16 cellular contexts compared by ENCODE assay signal in genomic region chr19:58364127-58364526, GRCh38. TPM values are rescaled to one million over a fixed set of nuclear protein-coding genes. Genes with fewer than 3 reads are reported as not detected.
DNase-seq lines count a peak whose midpoint lies in the region; ATAC-seq and TF ChIP-seq lines count a peak whose summit lies in the region.
"Had no signal": no experiment of that assay in that cellular context is flagged by ENCODE, and none has a peak within 500 bp of the region (broad histone marks: within the 10 kb centered on the region; RNA-seq: fewer than 3 reads in every experiment).

No MANE protein-coding gene starts in this region.

- peaks cover 15% of the 10 kb centered on the region for H3K4me1 Mint-ChIP-seq in central memory CD8-positive, alpha-beta T cell

- H3K4me3 ChIP-seq in IMR-90 (ENCODE audit: insufficient read depth, low read depth, low read length) (no peak overlapping the region), prostate gland (no peak overlapping the region)

- no peaks in the 10 kb centered on the region for H3K27me3 ChIP-seq in IMR-90 (ENCODE audit: control insufficient read depth, insufficient read depth, low read length)
- H3K27me3 ChIP-seq in prostate gland (replicated peaks; ENCODE audit: insufficient read depth), result no peaks in the 10 kb centered on the region

- no peak overlapping the region for H2BK20ac ChIP-seq in IMR-90 (ENCODE audit: low read depth, low read length)

- no peak overlapping the region for H2BK120ac ChIP-seq in IMR-90 (ENCODE audit: low read depth, low read length)

- POLR2A ChIA-PET in IMR-90 (lab: Charles Lee; ENCODE audit: unreplicated experiment), result no interaction called here

- no peak overlapping the region for H3K27ac Mint-ChIP-seq in central memory CD8-positive, alpha-beta T cell (ENCODE audit: low read depth)

- in situ Hi-C loops in IMR-90 (cut with MboI; ENCODE audit: low sequenced_read_pairs), result no loop called here

- H4K20me1 ChIP-seq in IMR-90 (ENCODE audit: insufficient read depth, low read length), result no peaks in the 10 kb centered on the region

- H3K4ac ChIP-seq in IMR-90 (ENCODE audit: low read depth, low read length), result no peak overlapping the region

- H2AK9ac ChIP-seq in IMR-90 (replicated peaks; ENCODE audit: low read depth, low read length, poor library complexity), result no peak overlapping the region

- peak overlapping the region; percentile 16 for H3K4me3 Mint-ChIP-seq in central memory CD8-positive, alpha-beta T cell

- H3K27me3 Mint-ChIP-seq in central memory CD8-positive, alpha-beta T cell, result no peaks in the 10 kb centered on the region
- H3K27me3 Mint-ChIP-seq: CD4-positive, alpha-beta memory T cell had no signal

- dilution Hi-C loops in IMR-90 (cut with HindIII; ENCODE audit: low sequenced_read_pairs, unreplicated experiment), result no loop called here

- H3K27ac ChIP-seq in 22Rv1, result 0 out of 2 replicates have a peak overlapping the region, but pooled peaks have one; percentile 99
- H3K27ac ChIP-seq in IMR-90 (ENCODE audit: insufficient read depth, low read length), result no peak overlapping the region
- no peak overlapping the region for H3K27ac ChIP-seq in prostate gland

- H3K36me3 Mint-ChIP-seq in central memory CD8-positive, alpha-beta T cell (ENCODE audit: insufficient read depth), result peaks cover 16% of the 10 kb centered on the region

- H4K91ac ChIP-seq in IMR-90 (ENCODE audit: insufficient read depth, low read depth, low read length), result no peak overlapping the region

- peaks cover 0 to 3% of the 10 kb centered on the region in 2 experiments; a peak in 2 of 4 replicates for H3K79me1 ChIP-seq in IMR-90 (ENCODE audit: low read depth in 1 of 2, low read length in 2 of 2)

- H4K8ac ChIP-seq in IMR-90 (ENCODE audit: low read depth in 2 of 2, low read length in 2 of 2), result no peak overlapping the region

- H3K14ac ChIP-seq in IMR-90 (replicated peaks; ENCODE audit: low read depth, low read length), result no peak overlapping the region

- H3K36me3 ChIP-seq in IMR-90 (ENCODE audit: control insufficient read depth, insufficient read depth, low read length) (no peaks in the 10 kb centered on the region), prostate gland (no peaks in the 10 kb centered on the region)

- TF ChIP-seq POLR2A in IMR-90 (IDR thresholded peaks at IDR 0.05; ENCODE audit: low read depth, low read length), result no peak
- no peak for TF ChIP-seq POLR2A in prostate gland (IDR thresholded peaks at IDR 0.05)

- H3K9ac ChIP-seq in IMR-90 (ENCODE audit: low read depth, low read length), result no peak overlapping the region
- H3K9ac ChIP-seq: SK-N-SH had no signal

- no peak overlapping the region for H2BK5ac ChIP-seq in IMR-90 (ENCODE audit: low read depth, low read length, poor library complexity, severe bottlenecking)

- 100% methylated on average over 2 of the region's 5 CpGs; no CpG with 5 or more reads in 1 of the 2 experiments for WGBS in IMR-90 (ENCODE audit: extremely low coverage in 2 of 2, insufficient read length in 1 of 2), 2 experiments
- WGBS in prostate gland, result 89% methylated on average over 5 of the region's 5 CpGs

- H3K9me3 ChIP-seq in IMR-90 (ENCODE audit: control insufficient read depth, insufficient read depth, low read length) (peaks cover 3% of the 10 kb centered on the region; the same call in 1 of the 2 replicates), prostate gland (no peaks in the 10 kb centered on the region)
- H3K9me3 ChIP-seq: SK-N-SH had no signal

- H2BK15ac ChIP-seq in IMR-90 (ENCODE audit: low read depth, low read length), result no peak overlapping the region

- TF ChIP-seq RAD21 in IMR-90 (IDR thresholded peaks at IDR 0.05; ENCODE audit: low read length), result no peak

- H3K56ac ChIP-seq in IMR-90 (ENCODE audit: extremely low read depth, insufficient read depth, low read length), result no peak overlapping the region

- H3K23ac ChIP-seq in IMR-90 (ENCODE audit: low read depth, low read length), result no peak overlapping the region

- CTCF ChIA-PET in IMR-90 (lab: Yijun Ruan, JAX), result interaction anchor here (0.6 to 1.4 kb wide), 2 partner anchors 9 to 27 kb away, joined by 3 read pairs; no protein-coding TSS in a partner anchor

- peak overlapping the region; percentile 23 for H2AFZ ChIP-seq in IMR-90 (replicated peaks; ENCODE audit: low read length, poor library complexity)

- TF ChIP-seq CTCF in 22Rv1 (IDR thresholded peaks at IDR 0.05) (no peak), IMR-90 (conservative IDR thresholded peaks at IDR 0.05; ENCODE audit: low read depth, low read length) (no peak), prostate gland (IDR thresholded peaks at IDR 0.05) (no peak)

- H3K4me1 ChIP-seq in IMR-90 (ENCODE audit: control insufficient read depth, insufficient read depth, low read length) (peaks cover 3% of the 10 kb centered on the region), prostate gland (replicated peaks) (no peaks in the 10 kb centered on the region)

- no TSS peak for BruUV-seq in IMR-90 (replicated peaks; lab: Mats Ljungman, UMichigan)

- H3K9me1 ChIP-seq in IMR-90 (ENCODE audit: insufficient read depth, low read length), result peaks cover 3% of the 10 kb centered on the region; the same call in 1 of the 2 replicates

- intact Hi-C loops in IMR-90 (cut with micrococcal nuclease), result no loop called here
- intact Hi-C loops in prostate gland (cut with DNase I), result loop anchor here (5.0 kb wide), 1 partner anchor 37 kb away; the partner anchor contains the start of gene ZSCAN22

- H3K4me2 ChIP-seq in IMR-90 (ENCODE audit: low read depth, low read length), result no peak overlapping the region

- H4K5ac ChIP-seq in IMR-90 (ENCODE audit: low read depth, low read length), result no peak overlapping the region

- no peaks in the 10 kb centered on the region for H3K9me3 Mint-ChIP-seq in central memory CD8-positive, alpha-beta T cell
- H3K9me3 Mint-ChIP-seq: CD4-positive, alpha-beta memory T cell had no signal

- H2AK5ac ChIP-seq in IMR-90 (ENCODE audit: low read depth, low read length), result 0 out of 2 replicates have a peak overlapping the region, but pooled peaks have one; percentile 4

- ATAC-seq in IMR-90 (ENCODE audit: low read depth), result no peak
- ATAC-seq in central memory CD8-positive, alpha-beta T cell (replicated peaks; ENCODE audit: extremely low read depth, poor library complexity, severe bottlenecking), result no peak
- no peak for ATAC-seq in GM18909 (IDR thresholded peaks at IDR 0.05; ENCODE audit: poor library complexity, unreplicated experiment)
- ATAC-seq: sciatic nerve had no signal

- DNase-seq in IMR-90 (no peak), OCI-M1 (lab: John Stamatoyannopoulos, UW) (peak; percentile 54), kidney glomerular epithelial cell (lab: John Stamatoyannopoulos, UW) (no peak), prostate gland (ENCODE audit: low spot score) (no peak), NCI-H2196 (lab: John Stamatoyannopoulos, UW; ENCODE audit: unreplicated experiment) (no peak)
- no peak for DNase-seq in central memory CD8-positive, alpha-beta T cell (ENCODE audit: low spot score in 2 of 2)
- DNase-seq: CD4-positive, alpha-beta memory T cell; hypothalamus; midbrain; NCI-H1048; NCI-H526; SK-N-SH had no signal

- H3K18ac ChIP-seq in IMR-90 (ENCODE audit: low read depth, low read length), result no peak overlapping the region

TF ChIP-seq in IMR-90, 13 proteins besides CTCF, POLR2A, EP300 and RAD21 (continues in another document):
- TF ChIP-seq ELK1 (IDR thresholded peaks at IDR 0.05; ENCODE audit: borderline replicate concordance, low read depth, low read length) (no peak), MXI1 (IDR thresholded peaks at IDR 0.05; ENCODE audit: borderline replicate concordance, low read depth, low read length) (no peak), SMC3 (IDR thresholded peaks at IDR 0.05; ENCODE audit: low read depth, low read length) (no peak), NFE2L2 (IDR thresholded peaks at IDR 0.05; ENCODE audit: low read depth, low read length) (no peak), RCOR1 (IDR thresholded peaks at IDR 0.05; ENCODE audit: insufficient replicate concordance, low read length) (no peak), CHD1 (IDR thresholded peaks at IDR 0.05; ENCODE audit: low read depth, low read length) (no peak), CEBPB (IDR thresholded peaks at IDR 0.05; ENCODE audit: low read depth, low read length) (no peak), FOS (IDR thresholded peaks at IDR 0.05; ENCODE audit: low read depth, low read length) (no peak)

RNA-seq across cellular contexts. Expression of gene ZNF497, which starts 1.6 kb away (rescaled TPM):
- total RNA-seq in IMR-90 (2012; rRNA removed) (0.18 and 0.56 TPM in 2 replicates), prostate gland (10 to 100 TPM in 1 of 2 donors, 1 to 10 TPM in 1; 6.6 to 11.0 TPM)
- polyA plus RNA-seq in IMR-90 (2012; rRNA removed), result 0.24 and 0.27 TPM in 2 replicates
- 0.25 TPM in 2 replicates for polyA plus RNA-seq in IMR-90 (2012; cell fraction: cytosol; rRNA removed)
- 1.2 and 4.0 TPM in 2 replicates for polyA plus RNA-seq in IMR-90 (2012; cell fraction: nucleus; rRNA removed; ENCODE audit: low replicate concordance)

RNA-seq across cellular contexts. Expression of gene A1BG, which starts 10.8 kb away (rescaled TPM):
- total RNA-seq in IMR-90 (2012; rRNA removed) (4.5 and 6.4 TPM in 2 replicates), prostate gland (10 to 100 TPM in 1 of 2 donors, 1 to 10 TPM in 1; 5.6 to 25.6 TPM)
- 54.5 and 65.7 TPM in 2 replicates for polyA plus RNA-seq in IMR-90 (2012; rRNA removed)
- polyA plus RNA-seq in IMR-90 (2012; cell fraction: cytosol; rRNA removed), result 40.0 and 43.7 TPM in 2 replicates
- polyA plus RNA-seq in IMR-90 (2012; cell fraction: nucleus; rRNA removed; ENCODE audit: low replicate concordance), result 10.3 and 18.0 TPM in 2 replicates

RNA-seq across cellular contexts. Expression of gene ZNF837, which starts 16.7 kb away (rescaled TPM):
- 0.54 and 0.56 TPM in 2 replicates for total RNA-seq in IMR-90 (2012; rRNA removed)
- polyA plus RNA-seq in IMR-90 (2012; rRNA removed), result 1.2 and 1.9 TPM in 2 replicates
- 1.7 and 1.9 TPM in 2 replicates for polyA plus RNA-seq in IMR-90 (2012; cell fraction: cytosol; rRNA removed)
- 0.97 and 3.2 TPM in 2 replicates for polyA plus RNA-seq in IMR-90 (2012; cell fraction: nucleus; rRNA removed; ENCODE audit: low replicate concordance)
- 10 to 100 TPM; 12.2 to 15.7 TPM for total RNA-seq in prostate gland

RNA-seq across cellular contexts. Expression of gene RPS5, which starts 22.9 kb away (rescaled TPM):
- total RNA-seq in IMR-90 (2012; rRNA removed) (3,811 and 5,858 TPM in 2 replicates), prostate gland (1,000 to 10,000 TPM; 1,184 to 2,289 TPM)
- 3,265 and 3,617 TPM in 2 replicates for polyA plus RNA-seq in IMR-90 (2012; rRNA removed)
- 1,967 and 6,567 TPM in 2 replicates for polyA plus RNA-seq in IMR-90 (2012; cell fraction: cytosol; rRNA removed)
- 1,256 and 1,694 TPM in 2 replicates for polyA plus RNA-seq in IMR-90 (2012; cell fraction: nucleus; rRNA removed; ENCODE audit: low replicate concordance)

RNA-seq across cellular contexts. Expression of gene RNF225, which starts 31.3 kb away (rescaled TPM):
- not detected in 2 replicates for total RNA-seq in IMR-90 (2012; rRNA removed)
- polyA plus RNA-seq in IMR-90 (2012; rRNA removed), result 0.10 TPM in 1 of 2 replicates, not detected in the other
- polyA plus RNA-seq in IMR-90 (2012; cell fraction: cytosol; rRNA removed), result 0.12 TPM in 1 of 2 replicates, not detected in the other
- polyA plus RNA-seq in IMR-90 (2012; cell fraction: nucleus; rRNA removed; ENCODE audit: low replicate concordance), result 0.22 and 1.1 TPM in 2 replicates
- 1 to 10 TPM in 1 of 2 donors, under 1 TPM in 1; 0.62 to 7.0 TPM for total RNA-seq in prostate gland
- total RNA-seq: omental fat pad, sciatic nerve had no signal
- polyA plus RNA-seq: CD4-positive, alpha-beta memory T cell had no signal
